1 cellular context compared by ENCODE assay signal in the genomic region with DNA sequence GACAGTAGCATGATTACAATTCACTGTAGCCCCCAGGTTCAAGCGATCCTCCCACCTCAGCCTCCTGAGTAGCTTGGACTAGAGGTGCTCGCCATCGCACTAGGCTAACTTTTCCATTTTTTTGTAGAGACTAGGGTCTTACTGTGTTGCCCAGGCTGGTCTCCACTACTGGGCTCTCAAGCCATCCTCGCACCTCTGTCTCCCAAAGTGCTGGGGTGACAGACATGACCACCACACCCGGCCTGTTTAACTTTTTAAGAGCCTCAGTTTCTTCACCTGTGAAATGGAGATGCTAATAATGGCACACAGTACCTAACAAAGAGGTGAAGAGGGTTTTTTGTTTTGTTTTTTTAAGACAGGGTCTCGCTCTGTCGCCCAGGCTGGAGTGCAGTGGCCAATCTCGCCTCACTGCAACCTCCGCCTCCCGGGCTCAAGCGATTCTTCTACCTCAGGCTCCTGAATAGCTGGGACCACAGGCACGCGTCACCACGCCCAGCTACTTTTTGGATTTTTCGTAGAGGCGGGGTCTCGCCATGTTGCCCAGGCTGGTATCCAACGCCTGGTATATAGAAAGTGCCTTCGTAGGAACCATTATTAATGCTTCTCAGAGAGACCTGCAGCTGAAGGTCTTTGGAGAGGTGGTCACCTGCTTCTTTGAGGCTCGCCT.
A peak's percentile ranks its signal among the peaks of the same experiment; 100 is the strongest.
TF ChIP-seq lines count a peak whose summit lies in the region.

No MANE protein-coding gene starts in this region.

TF ChIP-seq in HepG2, 621 proteins besides CTCF, POLR2A, EP300 and RAD21:
- TF ChIP-seq KDM6A (CRISPR knock-in tag; IDR thresholded peaks at IDR 0.05; ENCODE audit: low read depth), result no peak
- 0 out of 2 replicates have a peak, but pooled peaks have one; percentile 0 for TF ChIP-seq ZNF570 (CRISPR knock-in tag; IDR thresholded peaks at IDR 0.05; ENCODE audit: borderline replicate concordance)
- TF ChIP-seq ATF7 (IDR thresholded peaks at IDR 0.05), result no peak
- TF ChIP-seq ATF7 (CRISPR knock-in tag; IDR thresholded peaks at IDR 0.05), result no peak
- TF ChIP-seq, protein P1, sequence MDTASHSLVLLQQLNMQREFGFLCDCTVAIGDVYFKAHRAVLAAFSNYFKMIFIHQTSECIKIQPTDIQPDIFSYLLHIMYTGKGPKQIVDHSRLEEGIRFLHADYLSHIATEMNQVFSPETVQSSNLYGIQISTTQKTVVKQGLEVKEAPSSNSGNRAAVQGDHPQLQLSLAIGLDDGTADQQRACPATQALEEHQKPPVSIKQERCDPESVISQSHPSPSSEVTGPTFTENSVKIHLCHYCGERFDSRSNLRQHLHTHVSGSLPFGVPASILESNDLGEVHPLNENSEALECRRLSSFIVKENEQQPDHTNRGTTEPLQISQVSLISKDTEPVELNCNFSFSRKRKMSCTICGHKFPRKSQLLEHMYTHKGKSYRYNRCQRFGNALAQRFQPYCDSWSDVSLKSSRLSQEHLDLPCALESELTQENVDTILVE (CRISPR knock-in tag; IDR thresholded peaks at IDR 0.05), result no peak
- TF ChIP-seq ATRX (CRISPR knock-in tag; IDR thresholded peaks at IDR 0.05; ENCODE audit: borderline replicate concordance), result no peak
- TF ChIP-seq REPIN1 (CRISPR knock-in tag; IDR thresholded peaks at IDR 0.05; ENCODE audit: borderline replicate concordance, low read depth), result no peak
- TF ChIP-seq, protein P2, sequence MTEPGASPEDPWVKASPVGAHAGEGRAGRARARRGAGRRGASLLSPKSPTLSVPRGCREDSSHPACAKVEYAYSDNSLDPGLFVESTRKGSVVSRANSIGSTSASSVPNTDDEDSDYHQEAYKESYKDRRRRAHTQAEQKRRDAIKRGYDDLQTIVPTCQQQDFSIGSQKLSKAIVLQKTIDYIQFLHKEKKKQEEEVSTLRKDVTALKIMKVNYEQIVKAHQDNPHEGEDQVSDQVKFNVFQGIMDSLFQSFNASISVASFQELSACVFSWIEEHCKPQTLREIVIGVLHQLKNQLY (CRISPR knock-in tag; IDR thresholded peaks at IDR 0.05), result no peak
- no peak for TF ChIP-seq ZNF841 (CRISPR knock-in tag; IDR thresholded peaks at IDR 0.05; ENCODE audit: borderline replicate concordance)
- no peak for TF ChIP-seq ZNF724P (CRISPR knock-in tag; IDR thresholded peaks at IDR 0.05; ENCODE audit: borderline replicate concordance)
- peak; percentile 67 for TF ChIP-seq ZNF629 (CRISPR knock-in tag; conservative IDR thresholded peaks at IDR 0.05)
- no peak for TF ChIP-seq MYC (CRISPR knock-in tag; IDR thresholded peaks at IDR 0.05; ENCODE audit: borderline replicate concordance)
- TF ChIP-seq, protein P3, sequence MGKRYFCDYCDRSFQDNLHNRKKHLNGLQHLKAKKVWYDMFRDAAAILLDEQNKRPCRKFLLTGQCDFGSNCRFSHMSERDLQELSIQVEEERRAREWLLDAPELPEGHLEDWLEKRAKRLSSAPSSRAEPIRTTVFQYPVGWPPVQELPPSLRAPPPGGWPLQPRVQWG (CRISPR knock-in tag; IDR thresholded peaks at IDR 0.05; ENCODE audit: borderline replicate concordance, low read depth), result no peak
- TF ChIP-seq, protein P4, sequence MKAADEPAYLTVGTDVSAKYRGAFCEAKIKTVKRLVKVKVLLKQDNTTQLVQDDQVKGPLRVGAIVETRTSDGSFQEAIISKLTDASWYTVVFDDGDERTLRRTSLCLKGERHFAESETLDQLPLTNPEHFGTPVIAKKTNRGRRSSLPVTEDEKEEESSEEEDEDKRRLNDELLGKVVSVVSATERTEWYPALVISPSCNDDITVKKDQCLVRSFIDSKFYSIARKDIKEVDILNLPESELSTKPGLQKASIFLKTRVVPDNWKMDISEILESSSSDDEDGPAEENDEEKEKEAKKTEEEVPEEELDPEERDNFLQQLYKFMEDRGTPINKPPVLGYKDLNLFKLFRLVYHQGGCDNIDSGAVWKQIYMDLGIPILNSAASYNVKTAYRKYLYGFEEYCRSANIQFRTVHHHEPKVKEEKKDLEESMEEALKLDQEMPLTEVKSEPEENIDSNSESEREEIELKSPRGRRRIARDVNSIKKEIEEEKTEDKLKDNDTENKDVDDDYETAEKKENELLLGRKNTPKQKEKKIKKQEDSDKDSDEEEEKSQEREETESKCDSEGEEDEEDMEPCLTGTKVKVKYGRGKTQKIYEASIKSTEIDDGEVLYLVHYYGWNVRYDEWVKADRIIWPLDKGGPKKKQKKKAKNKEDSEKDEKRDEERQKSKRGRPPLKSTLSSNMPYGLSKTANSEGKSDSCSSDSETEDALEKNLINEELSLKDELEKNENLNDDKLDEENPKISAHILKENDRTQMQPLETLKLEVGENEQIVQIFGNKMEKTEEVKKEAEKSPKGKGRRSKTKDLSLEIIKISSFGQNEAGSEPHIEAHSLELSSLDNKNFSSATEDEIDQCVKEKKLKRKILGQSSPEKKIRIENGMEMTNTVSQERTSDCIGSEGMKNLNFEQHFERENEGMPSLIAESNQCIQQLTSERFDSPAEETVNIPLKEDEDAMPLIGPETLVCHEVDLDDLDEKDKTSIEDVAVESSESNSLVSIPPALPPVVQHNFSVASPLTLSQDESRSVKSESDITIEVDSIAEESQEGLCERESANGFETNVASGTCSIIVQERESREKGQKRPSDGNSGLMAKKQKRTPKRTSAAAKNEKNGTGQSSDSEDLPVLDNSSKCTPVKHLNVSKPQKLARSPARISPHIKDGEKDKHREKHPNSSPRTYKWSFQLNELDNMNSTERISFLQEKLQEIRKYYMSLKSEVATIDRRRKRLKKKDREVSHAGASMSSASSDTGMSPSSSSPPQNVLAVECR (CRISPR knock-in tag; IDR thresholded peaks at IDR 0.05; ENCODE audit: borderline replicate concordance), result no peak
- no peak for TF ChIP-seq ZNF7 (CRISPR knock-in tag; IDR thresholded peaks at IDR 0.05)
- no peak for TF ChIP-seq ZNF138 (CRISPR knock-in tag; IDR thresholded peaks at IDR 0.05; ENCODE audit: low read depth)
- peak; percentile 11; the same call in 1 of the 2 replicates for TF ChIP-seq ZBTB38 (CRISPR knock-in tag; IDR thresholded peaks at IDR 0.05)
- TF ChIP-seq ZNF556 (CRISPR knock-in tag; IDR thresholded peaks at IDR 0.05; ENCODE audit: borderline replicate concordance), result no peak
- TF ChIP-seq, protein P5, sequence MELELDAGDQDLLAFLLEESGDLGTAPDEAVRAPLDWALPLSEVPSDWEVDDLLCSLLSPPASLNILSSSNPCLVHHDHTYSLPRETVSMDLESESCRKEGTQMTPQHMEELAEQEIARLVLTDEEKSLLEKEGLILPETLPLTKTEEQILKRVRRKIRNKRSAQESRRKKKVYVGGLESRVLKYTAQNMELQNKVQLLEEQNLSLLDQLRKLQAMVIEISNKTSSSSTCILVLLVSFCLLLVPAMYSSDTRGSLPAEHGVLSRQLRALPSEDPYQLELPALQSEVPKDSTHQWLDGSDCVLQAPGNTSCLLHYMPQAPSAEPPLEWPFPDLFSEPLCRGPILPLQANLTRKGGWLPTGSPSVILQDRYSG (CRISPR knock-in tag; IDR thresholded peaks at IDR 0.05), result no peak
- no peak for TF ChIP-seq NAIF1 (CRISPR knock-in tag; IDR thresholded peaks at IDR 0.05; ENCODE audit: borderline replicate concordance)
- TF ChIP-seq, protein P6, sequence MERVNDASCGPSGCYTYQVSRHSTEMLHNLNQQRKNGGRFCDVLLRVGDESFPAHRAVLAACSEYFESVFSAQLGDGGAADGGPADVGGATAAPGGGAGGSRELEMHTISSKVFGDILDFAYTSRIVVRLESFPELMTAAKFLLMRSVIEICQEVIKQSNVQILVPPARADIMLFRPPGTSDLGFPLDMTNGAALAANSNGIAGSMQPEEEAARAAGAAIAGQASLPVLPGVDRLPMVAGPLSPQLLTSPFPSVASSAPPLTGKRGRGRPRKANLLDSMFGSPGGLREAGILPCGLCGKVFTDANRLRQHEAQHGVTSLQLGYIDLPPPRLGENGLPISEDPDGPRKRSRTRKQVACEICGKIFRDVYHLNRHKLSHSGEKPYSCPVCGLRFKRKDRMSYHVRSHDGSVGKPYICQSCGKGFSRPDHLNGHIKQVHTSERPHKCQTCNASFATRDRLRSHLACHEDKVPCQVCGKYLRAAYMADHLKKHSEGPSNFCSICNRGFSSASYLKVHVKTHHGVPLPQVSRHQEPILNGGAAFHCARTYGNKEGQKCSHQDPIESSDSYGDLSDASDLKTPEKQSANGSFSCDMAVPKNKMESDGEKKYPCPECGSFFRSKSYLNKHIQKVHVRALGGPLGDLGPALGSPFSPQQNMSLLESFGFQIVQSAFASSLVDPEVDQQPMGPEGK (CRISPR knock-in tag; IDR thresholded peaks at IDR 0.05), result no peak
- no peak for TF ChIP-seq ZNF224 (CRISPR knock-in tag; IDR thresholded peaks at IDR 0.05)
- TF ChIP-seq ZNF225 (CRISPR knock-in tag; IDR thresholded peaks at IDR 0.05), result 0 out of 2 replicates have a peak, but pooled peaks have one; percentile 14
- TF ChIP-seq RBM22 (optimal IDR thresholded peaks at IDR 0.05; ENCODE audit: low read length), result no peak
- TF ChIP-seq, protein P7, sequence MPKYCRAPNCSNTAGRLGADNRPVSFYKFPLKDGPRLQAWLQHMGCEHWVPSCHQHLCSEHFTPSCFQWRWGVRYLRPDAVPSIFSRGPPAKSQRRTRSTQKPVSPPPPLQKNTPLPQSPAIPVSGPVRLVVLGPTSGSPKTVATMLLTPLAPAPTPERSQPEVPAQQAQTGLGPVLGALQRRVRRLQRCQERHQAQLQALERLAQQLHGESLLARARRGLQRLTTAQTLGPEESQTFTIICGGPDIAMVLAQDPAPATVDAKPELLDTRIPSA (CRISPR knock-in tag; IDR thresholded peaks at IDR 0.05; ENCODE audit: borderline replicate concordance), result 0 out of 2 replicates have a peak, but pooled peaks have one; percentile 6
- no peak for TF ChIP-seq SKI (IDR thresholded peaks at IDR 0.05; ENCODE audit: partially characterized antibody)
- TF ChIP-seq KDM4B (CRISPR knock-in tag; IDR thresholded peaks at IDR 0.05), result no peak
- TF ChIP-seq, protein P8, sequence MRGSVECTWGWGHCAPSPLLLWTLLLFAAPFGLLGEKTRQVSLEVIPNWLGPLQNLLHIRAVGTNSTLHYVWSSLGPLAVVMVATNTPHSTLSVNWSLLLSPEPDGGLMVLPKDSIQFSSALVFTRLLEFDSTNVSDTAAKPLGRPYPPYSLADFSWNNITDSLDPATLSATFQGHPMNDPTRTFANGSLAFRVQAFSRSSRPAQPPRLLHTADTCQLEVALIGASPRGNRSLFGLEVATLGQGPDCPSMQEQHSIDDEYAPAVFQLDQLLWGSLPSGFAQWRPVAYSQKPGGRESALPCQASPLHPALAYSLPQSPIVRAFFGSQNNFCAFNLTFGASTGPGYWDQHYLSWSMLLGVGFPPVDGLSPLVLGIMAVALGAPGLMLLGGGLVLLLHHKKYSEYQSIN (CRISPR knock-in tag; IDR thresholded peaks at IDR 0.05; ENCODE audit: borderline replicate concordance), result no peak
- TF ChIP-seq ZNF121 (CRISPR knock-in tag; IDR thresholded peaks at IDR 0.05), result peak; percentile 63
- TF ChIP-seq ZMYM3 (CRISPR knock-in tag; IDR thresholded peaks at IDR 0.05), result 0 out of 2 replicates have a peak, but pooled peaks have one; percentile 12
- TF ChIP-seq ZMYM4 (CRISPR knock-in tag; IDR thresholded peaks at IDR 0.05), result no peak
